Comparison of ENCODE assay signal across 20 cellular contexts in genomic region chr2:106852103-106852502, GRCh38. TPM values are rescaled to one million over a fixed set of nuclear protein-coding genes. Genes with fewer than 3 reads are reported as not detected.
"Had no signal": no experiment of that assay in that cellular context is flagged by ENCODE, and none has a peak within 500 bp of the region (broad histone marks: within the 10 kb centered on the region; RNA-seq: fewer than 3 reads in every experiment).

No MANE protein-coding gene starts in this region.

- H3K4me1 Mint-ChIP-seq: activated CD8-positive, alpha-beta memory T cell treated with anti-CD3 and anti-CD28 coated beads, Interleukin-2, amount 10 ng/mL, durations not matched to agents 7 days and 5 days; natural killer cell had no signal

- H3K27me3 ChIP-seq: brain microvascular endothelial cell, gastrocnemius medialis, heart right ventricle, ovary, stomach, testis had no signal

- H3K27me3 Mint-ChIP-seq: activated CD4-positive, alpha-beta memory T cell treated with anti-CD3 and anti-CD28 coated beads for 36 hours; activated CD8-positive, alpha-beta memory T cell treated with anti-CD3 and anti-CD28 coated beads, Interleukin-2, amount 10 ng/mL, durations not matched to agents 7 days and 5 days; dendritic cell treated with granulocyte-macrophage colony-stimulating factor and Interleukin-4, amounts not matched to agents 40 ng/mL and 50 ng/mL, for 4 days had no signal

- H3K4me3 ChIP-seq: gastrocnemius medialis, heart right ventricle, left ventricle myocardium inferior, ovary, stomach, testis had no signal

- H3K9me3 Mint-ChIP-seq: activated CD4-positive, alpha-beta memory T cell treated with anti-CD3 and anti-CD28 coated beads for 36 hours; dendritic cell treated with granulocyte-macrophage colony-stimulating factor and Interleukin-4, amounts not matched to agents 40 ng/mL and 50 ng/mL, for 4 days had no signal

- H3K4me3 Mint-ChIP-seq: activated CD4-positive, alpha-beta memory T cell treated with anti-CD3 and anti-CD28 coated beads for 36 hours; activated CD8-positive, alpha-beta memory T cell treated with anti-CD3 and anti-CD28 coated beads, Interleukin-2, amount 10 ng/mL, durations not matched to agents 7 days and 5 days; dendritic cell treated with granulocyte-macrophage colony-stimulating factor and Interleukin-4, amounts not matched to agents 40 ng/mL and 50 ng/mL, for 4 days; natural killer cell had no signal

- H3K27ac Mint-ChIP-seq: activated CD4-positive, alpha-beta memory T cell treated with anti-CD3 and anti-CD28 coated beads for 36 hours; activated CD8-positive, alpha-beta memory T cell treated with anti-CD3 and anti-CD28 coated beads, Interleukin-2, amount 10 ng/mL, durations not matched to agents 7 days and 5 days; dendritic cell treated with granulocyte-macrophage colony-stimulating factor and Interleukin-4, amounts not matched to agents 40 ng/mL and 50 ng/mL, for 4 days; natural killer cell had no signal

- DNase-seq: activated CD4-positive, alpha-beta memory T cell treated with anti-CD3 and anti-CD28 coated beads for 36 hours; activated CD8-positive, alpha-beta memory T cell treated with anti-CD3 and anti-CD28 coated beads, Interleukin-2, amount 10 ng/mL, durations not matched to agents 7 days and 5 days; activated effector memory CD4-positive, alpha-beta T cell treated with Interleukin-2 at 50 U/mL for 16 hours; activated naive CD4-positive, alpha-beta T cell treated with anti-CD3 and anti-CD28 coated beads, Interleukin-2, amount 50 U/mL, for 16 hours; activated T-cell treated with anti-CD3 and anti-CD28 coated beads, Interleukin-2, amount 50 U/mL, for 1 hour; brain microvascular endothelial cell; gastrocnemius medialis; heart right ventricle; left ventricle myocardium inferior; mesenchymal stem cell; natural killer cell; ovary; SK-N-SH; stimulated activated CD4-positive, alpha-beta T cell treated with anti-CD3 and anti-CD28 coated beads, Interleukin-1b, Interleukin-23, amount 100 ng/mL, for 48 hours; stomach; T-helper 1 cell; T1000; testis had no signal

- H3K36me3 Mint-ChIP-seq: activated CD4-positive, alpha-beta memory T cell treated with anti-CD3 and anti-CD28 coated beads for 36 hours; activated CD8-positive, alpha-beta memory T cell treated with anti-CD3 and anti-CD28 coated beads, Interleukin-2, amount 10 ng/mL, durations not matched to agents 7 days and 5 days; natural killer cell had no signal

- H3K4me1 ChIP-seq: gastrocnemius medialis had no signal

- H3K9me3 ChIP-seq: gastrocnemius medialis, heart right ventricle, left ventricle myocardium inferior, ovary, SK-N-SH, stomach, testis had no signal

- H3K27ac ChIP-seq: brain microvascular endothelial cell, gastrocnemius medialis, left ventricle myocardium inferior, ovary, stomach, testis had no signal

- H3K9ac ChIP-seq: SK-N-SH had no signal

- H3K36me3 ChIP-seq: brain microvascular endothelial cell, gastrocnemius medialis, heart right ventricle, left ventricle myocardium inferior, ovary, stomach had no signal

RNA-seq across cellular contexts. Expression of gene ST6GAL2, which starts 33.9 kb away (rescaled TPM):
- total RNA-seq: activated CD4-positive, alpha-beta memory T cell treated with anti-CD3 and anti-CD28 coated beads for 36 hours; activated CD8-positive, alpha-beta memory T cell treated with anti-CD3 and anti-CD28 coated beads, Interleukin-2, amount 10 ng/mL, durations not matched to agents 7 days and 5 days; gastrocnemius medialis; natural killer cell; sciatic nerve had no signal
